Comparison of ENCODE assay signal across 20 cellular contexts in the genomic region with DNA sequence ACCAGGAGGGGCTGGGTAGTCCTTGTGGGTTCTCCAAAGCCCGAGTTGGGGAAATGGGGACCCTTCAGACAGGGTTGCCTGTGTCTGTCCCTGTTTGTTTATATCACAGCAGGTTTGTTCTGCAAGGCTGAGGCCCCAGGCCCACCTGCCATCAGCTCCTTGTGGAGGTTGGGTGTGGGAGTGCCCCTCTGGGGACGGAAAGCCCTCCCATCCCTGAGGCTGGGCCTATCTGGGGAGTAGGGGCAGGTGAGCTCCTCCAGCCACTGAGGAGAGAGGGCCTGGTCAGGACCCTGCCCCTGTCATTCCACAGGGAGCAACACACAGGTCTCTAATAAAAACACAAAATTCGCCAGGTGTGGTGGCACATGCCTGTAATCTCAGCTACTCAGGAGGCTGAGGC. TPM values are rescaled to one million over a fixed set of nuclear protein-coding genes. Genes with fewer than 3 reads are reported as not detected.
DNase-seq lines count a peak whose midpoint lies in the region; ATAC-seq and TF ChIP-seq lines count a peak whose summit lies in the region.
"Had no signal": no experiment of that assay in that cellular context is flagged by ENCODE, and none has a peak within 500 bp of the region (broad histone marks: within the 10 kb centered on the region; RNA-seq: fewer than 3 reads in every experiment).

No MANE protein-coding gene starts in this region.

- BruUV-seq in PC-9 (replicated peaks; lab: Mats Ljungman, UMichigan) (no TSS peak), mammary epithelial cell (replicated peaks; lab: Mats Ljungman, UMichigan) (no TSS peak)

- ATAC-seq in HG03045 (IDR thresholded peaks at IDR 0.05; ENCODE audit: unreplicated experiment) = no peak
- ATAC-seq: HCT116, HepG2 had no signal

- TF ChIP-seq CTCF in 22Rv1 (IDR thresholded peaks at IDR 0.05) (no peak), GM13976 (IDR thresholded peaks at IDR 0.05; ENCODE audit: borderline replicate concordance, control extremely low read depth, extremely low read depth, insufficient read depth, missing control alignments) (no peak), PC-9 (conservative IDR thresholded peaks at IDR 0.05) (no peak), mammary epithelial cell (conservative IDR thresholded peaks at IDR 0.05 in 1 of 2, IDR thresholded peaks at IDR 0.05 in 1 of 2; ENCODE audit: extremely low read depth in 1 of 2, insufficient read depth in 1 of 2, low read depth in 1 of 2, low read length in 2 of 2) (no peak)

- H3K9ac ChIP-seq in mammary epithelial cell (ENCODE audit: insufficient read depth, low read length) = no peak overlapping the region

- CTCF ChIA-PET in PC-9 (lab: Charles Lee) = no interaction called here
- CTCF ChIA-PET in mammary epithelial cell (lab: Charles Lee; ENCODE audit: low non-redundant PET) = no interaction called here

- intact Hi-C loops in PC-9 (cut with micrococcal nuclease; ENCODE audit: unreplicated experiment) = no loop called here
- intact Hi-C loops in mammary epithelial cell (cut with micrococcal nuclease) = loop anchor here (2.0 kb wide), 1 partner anchor 59 kb away; no protein-coding TSS in a partner anchor

- DNase-seq in GM13976 (ENCODE audit: low spot score) = peak; percentile 6
- DNase-seq in PC-9 = no peak
- no peak for DNase-seq in mammary epithelial cell
- no peak for DNase-seq in dedifferentiated amniotic fluid mesenchymal stem cell (ENCODE audit: extremely low spot score)
- no peak for DNase-seq in NCI-H1436 (lab: John Stamatoyannopoulos, UW)
- no peak for DNase-seq in islet precursor cell
- DNase-seq: ACHN; AML-193; CD4-positive, alpha-beta memory T cell; DMS153; DMS79; GF-D8; GOT3; H7; HFFc6 had no signal

- dilution Hi-C loops in mammary epithelial cell (cut with HindIII; ENCODE audit: low sequenced_read_pairs) = no loop called here

- POLR2A ChIA-PET in PC-9 (lab: Charles Lee; ENCODE audit: unreplicated experiment) = interaction anchor here (0.5 to 0.7 kb wide), 2 partner anchors 23 to 112 kb away, joined by 3 read pairs; a partner anchor contains a TSS

- H3K27ac ChIP-seq in 22Rv1 = peak overlapping the region; percentile 51
- peak overlapping the region; percentile 89 for H3K27ac ChIP-seq in PC-9
- H3K27ac ChIP-seq in mammary epithelial cell (ENCODE audit: insufficient read depth, low read depth, low read length) = no peak overlapping the region
- H3K27ac ChIP-seq: C4-2B had no signal

- H3K9me3 ChIP-seq in PC-9 (ENCODE audit: insufficient read depth, low read depth) (no peaks in the 10 kb centered on the region), mammary epithelial cell (replicated peaks; ENCODE audit: insufficient read depth, low read length) (no peaks in the 10 kb centered on the region)

- WGBS in mammary epithelial cell (ENCODE audit: low coverage, missing lambda C conversion rate) = 92% methylated on average over 2 of the region's 3 CpGs

- in situ Hi-C loops in GM13976 (cut with MboI; ENCODE audit: low sequenced_read_pairs, unreplicated experiment) = loop anchor here (25.0 kb wide), 2 partner anchors 427 to 652 kb away; a partner anchor contains a TSS
- in situ Hi-C loops in mammary epithelial cell (cut with MboI; ENCODE audit: low sequenced_read_pairs in 2 of 2) = loop anchor here in 1 of 2 donors (25.0 kb wide), 1 partner anchor 527 kb away; no protein-coding TSS in a partner anchor

- H3K36me3 ChIP-seq in PC-9 (ENCODE audit: low read depth) = no peaks in the 10 kb centered on the region
- H3K36me3 ChIP-seq in mammary epithelial cell (ENCODE audit: insufficient read depth, low read length) = no peaks in the 10 kb centered on the region

- H3F3A ChIP-seq in PC-9 (ENCODE audit: insufficient read depth, low read depth) = peaks cover 32% of the 10 kb centered on the region

- H3K27me3 ChIP-seq in PC-9 (ENCODE audit: insufficient read depth, low read depth) (no peaks in the 10 kb centered on the region), mammary epithelial cell (ENCODE audit: insufficient read depth, low read length) (no peaks in the 10 kb centered on the region)

- no peaks in the 10 kb centered on the region for H4K20me1 ChIP-seq in PC-9 (ENCODE audit: insufficient read depth)
- no peaks in the 10 kb centered on the region for H4K20me1 ChIP-seq in mammary epithelial cell (ENCODE audit: insufficient read depth, low read length)

- H3K79me2 ChIP-seq in PC-9 (ENCODE audit: low read depth) (no peaks in the 10 kb centered on the region), mammary epithelial cell (ENCODE audit: insufficient read depth, low read length) (no peaks in the 10 kb centered on the region)

- H3K4me1 ChIP-seq in PC-9 (replicated peaks; ENCODE audit: insufficient read depth) = peaks cover 49% of the 10 kb centered on the region
- H3K4me1 ChIP-seq in mammary epithelial cell (ENCODE audit: insufficient read depth, low read length) = peaks cover 16% of the 10 kb centered on the region

- H3K4me2 ChIP-seq in PC-9 (peak overlapping the region; percentile 54), mammary epithelial cell (ENCODE audit: insufficient read depth, low read depth, low read length) (no peak overlapping the region)

- H3K4me3 ChIP-seq in PC-9 (no peak overlapping the region; the same call in 1 of the 2 replicates), mammary epithelial cell (replicated peaks in 1 of 3; ENCODE audit: insufficient read depth in 1 of 3, low read depth in 2 of 3, low read length in 3 of 3) (no peak overlapping the region)

- H3K9me2 ChIP-seq in PC-9 (ENCODE audit: insufficient read depth) = no peaks in the 10 kb centered on the region

- 0 out of 2 replicates have a peak overlapping the region, but pooled peaks have one; percentile 14 for H2AFZ ChIP-seq in PC-9
- H2AFZ ChIP-seq in mammary epithelial cell (ENCODE audit: low read depth, low read length) = peak overlapping the region; percentile 71

RNA-seq across cellular contexts. Expression of a gene that starts 23.3 kb away (rescaled TPM):
- 10.6 and 15.0 TPM in 2 replicates for total RNA-seq in PC-9 (2021)
- 1 to 10 TPM in 1 of 2 donors, under 1 TPM in 1; 0.87 to 2.0 TPM for total RNA-seq in mammary epithelial cell
- 1.1 TPM for polyA plus RNA-seq in mammary epithelial cell
- not detected for polyA minus RNA-seq in mammary epithelial cell
- polyA plus RNA-seq: HepG2 had no signal

RNA-seq across cellular contexts. Expression of a gene that starts 59.6 kb away (rescaled TPM):
- total RNA-seq in PC-9 (2021) (69.3 and 69.6 TPM in 2 replicates), mammary epithelial cell (10 to 100 TPM; 55.2 to 74.6 TPM)
- polyA plus RNA-seq in mammary epithelial cell = 68.9 TPM
- polyA minus RNA-seq in mammary epithelial cell = 130 TPM

RNA-seq across cellular contexts. Expression of a gene that starts 59.7 kb away (rescaled TPM):
- total RNA-seq in PC-9 (2021) = 12.7 and 14.7 TPM in 2 replicates
- total RNA-seq in mammary epithelial cell = 1 to 10 TPM; 3.0 to 3.2 TPM
- polyA plus RNA-seq in mammary epithelial cell = 0.74 TPM
- polyA minus RNA-seq in mammary epithelial cell = 2.7 TPM
